Comparison of ENCODE assay signal across 7 cellular contexts in the genomic region with DNA sequence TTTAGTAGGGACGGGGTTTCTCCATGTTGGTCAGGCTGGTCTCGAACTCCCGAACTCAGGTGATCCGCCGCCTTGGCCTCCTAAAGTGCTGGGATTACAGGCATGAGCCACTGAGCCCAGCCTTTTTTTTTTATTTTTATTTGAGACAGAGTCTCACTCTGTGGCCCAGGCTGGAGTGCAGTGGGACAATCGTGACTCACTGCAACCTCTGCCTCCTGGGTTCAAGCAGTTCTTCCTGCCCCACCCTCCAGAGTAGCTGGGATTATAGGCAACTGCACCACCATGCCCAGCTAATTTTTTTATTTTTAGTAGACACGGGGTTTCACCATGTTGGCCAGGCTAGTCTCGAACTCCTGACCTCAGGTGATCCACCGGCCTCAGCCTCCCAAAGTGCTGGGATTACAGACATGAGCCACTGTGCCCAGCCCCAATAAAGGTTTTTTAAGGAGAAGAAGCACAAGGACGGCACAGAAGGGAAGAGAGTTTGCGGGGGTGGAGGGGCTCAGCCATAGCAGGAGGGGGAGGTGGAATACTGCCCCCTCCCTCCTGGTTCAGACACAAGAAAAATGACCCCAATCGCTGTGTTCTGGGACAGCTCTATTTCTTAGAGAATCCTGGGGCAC. TPM values are rescaled to one million over a fixed set of nuclear protein-coding genes. Genes with fewer than 3 reads are reported as not detected.
DNase-seq lines count a peak whose midpoint lies in the region; ATAC-seq and TF ChIP-seq lines count a peak whose summit lies in the region.
"Not testable (repeated sequence)": the region's sequence is repeated elsewhere in the genome, so short reads cannot be mapped to it uniquely, and the experiment has no call there.

No MANE protein-coding gene starts in this region.

- H3K4me1 ChIP-seq in HEK293 (ENCODE audit: control insufficient read depth, insufficient read depth, low read length), result peaks cover 14% of the 10 kb centered on the region
- peaks cover 22% of the 10 kb centered on the region for H3K4me1 ChIP-seq in RWPE2 (ENCODE audit: insufficient read depth, poor library complexity, severe bottlenecking)
- peaks cover 24% of the 10 kb centered on the region for H3K4me1 ChIP-seq in mammary epithelial cell (ENCODE audit: insufficient read depth, low read length)
- peaks cover 17 to 40% (median 18%) of the 10 kb centered on the region in 3 donors for H3K4me1 ChIP-seq in esophagus squamous epithelium

- not testable (repeated sequence) for H3K9me3 Mint-ChIP-seq in nephron progenitor cell

- H3K27ac Mint-ChIP-seq in nephron progenitor cell, result peak overlapping the region; percentile 99

- DNase-seq in RWPE2 (ENCODE audit: low spot score); esophagus squamous epithelium (lab: John Stamatoyannopoulos, UW); nephron progenitor cell: not testable (repeated sequence)
- DNase-seq in mammary epithelial cell (peak; percentile 30), kidney tubule cell (ENCODE audit: low spot score) (peak; percentile 62)

- peak overlapping the region; percentile 85 for H2AFZ ChIP-seq in mammary epithelial cell (ENCODE audit: low read depth, low read length)

- dilution Hi-C loops in mammary epithelial cell (cut with HindIII; ENCODE audit: low sequenced_read_pairs), result loop anchor here (5.0 kb wide), 3 partner anchors 47 to 107 kb away; no protein-coding TSS in a partner anchor

- intact Hi-C loops in mammary epithelial cell (cut with micrococcal nuclease), result not testable (repeated sequence)
- intact Hi-C loops in esophagus squamous epithelium (cut with DNase I), result loop anchor here (10.0 kb wide), 1 partner anchor 109 kb away; no protein-coding TSS in a partner anchor

- not testable (repeated sequence) for H3K9me3 ChIP-seq in HEK293 (ENCODE audit: control insufficient read depth, insufficient read depth, low read depth, low read length); RWPE2 (ENCODE audit: severe bottlenecking); mammary epithelial cell (replicated peaks; ENCODE audit: insufficient read depth, low read length); esophagus squamous epithelium

- H3K9ac ChIP-seq in mammary epithelial cell (ENCODE audit: insufficient read depth, low read length), result peak overlapping the region; percentile 34

- H3K4me2 ChIP-seq in mammary epithelial cell (ENCODE audit: insufficient read depth, low read depth, low read length), result peak overlapping the region; percentile 45

- H3K27me3 ChIP-seq in RWPE2 (ENCODE audit: insufficient read depth, poor library complexity, severe bottlenecking); mammary epithelial cell (ENCODE audit: insufficient read depth, low read length); esophagus squamous epithelium: not testable (repeated sequence)

- H3K36me3 ChIP-seq in HEK293 (ENCODE audit: control insufficient read depth in 2 of 2, insufficient read depth in 1 of 2, low read length in 2 of 2); RWPE2 (ENCODE audit: low read depth); mammary epithelial cell (ENCODE audit: insufficient read depth, low read length); esophagus squamous epithelium: not testable (repeated sequence)

- not testable (repeated sequence) for ATAC-seq in RWPE2 (ENCODE audit: low read depth)

- peak overlapping the region; percentile 90 for H3K27ac ChIP-seq in HEK293 (ENCODE audit: extremely low read depth, low read depth, low read length)
- H3K27ac ChIP-seq in RWPE2 (ENCODE audit: poor library complexity, severe bottlenecking), result peak overlapping the region; percentile 85
- H3K27ac ChIP-seq in mammary epithelial cell (ENCODE audit: insufficient read depth, low read depth, low read length), result peak overlapping the region; percentile 68
- H3K27ac ChIP-seq in esophagus squamous epithelium, result peak overlapping the region; percentile 75 to 94 (median 85)
- peak overlapping the region in 20 of 21 experiments; percentile 6 to 86 (median 75) for H3K27ac ChIP-seq in skin epidermis

- H3K4me3 ChIP-seq in HEK293 (ENCODE audit: low read depth, low read length) (peak overlapping the region; percentile 2), esophagus squamous epithelium (peak overlapping the region in 1 of 4 donors; percentile 44)
- not testable (repeated sequence) for H3K4me3 ChIP-seq in RWPE2 (ENCODE audit: severe bottlenecking); mammary epithelial cell (replicated peaks in 1 of 3; ENCODE audit: insufficient read depth in 1 of 3, low read depth in 2 of 3, low read length in 3 of 3); skin epidermis

- not testable (repeated sequence) for H3K27me3 Mint-ChIP-seq in nephron progenitor cell (ENCODE audit: low read depth, poor library complexity)

- POLR2A ChIA-PET in HEK293 (lab: Yijun Ruan, JAX), result interaction anchor here (1.2 to 1.7 kb wide), 5 partner anchors 12 to 85 kb away, joined by 3 to 12 read pairs (median 3); a partner anchor contains a TSS

- not testable (repeated sequence) for H3K79me2 ChIP-seq in mammary epithelial cell (ENCODE audit: insufficient read depth, low read length)

- not testable (repeated sequence) for H4K20me1 ChIP-seq in mammary epithelial cell (ENCODE audit: insufficient read depth, low read length)

- WGBS in mammary epithelial cell (ENCODE audit: low coverage, missing lambda C conversion rate), result 79% methylated on average over 4 of the region's 12 CpGs
- 72 to 77% methylated on average over 12 of the region's 12 CpGs for WGBS in esophagus squamous epithelium, 2 donors

- H3K4me1 Mint-ChIP-seq in nephron progenitor cell, result peaks cover 39% of the 10 kb centered on the region

- H3K36me3 Mint-ChIP-seq in nephron progenitor cell (ENCODE audit: low read depth), result not testable (repeated sequence)

- not testable (repeated sequence) for BruUV-seq in mammary epithelial cell (replicated peaks; lab: Mats Ljungman, UMichigan)

- in situ Hi-C loops in mammary epithelial cell (cut with MboI; ENCODE audit: low sequenced_read_pairs in 2 of 2), result not testable (repeated sequence)

- TF ChIP-seq CTCF in HEK293 (tag by site-specific recombination; IDR thresholded peaks at IDR 0.05); RWPE2 (IDR thresholded peaks at IDR 0.05; ENCODE audit: poor library complexity, severe bottlenecking); mammary epithelial cell (conservative IDR thresholded peaks at IDR 0.05 in 1 of 2, IDR thresholded peaks at IDR 0.05 in 1 of 2; ENCODE audit: extremely low read depth in 1 of 2, insufficient read depth in 1 of 2, low read depth in 1 of 2, low read length in 2 of 2); esophagus squamous epithelium (IDR thresholded peaks at IDR 0.05); nephron progenitor cell (IDR thresholded peaks at IDR 0.05): not testable (repeated sequence)

- H3K4me3 Mint-ChIP-seq in nephron progenitor cell, result not testable (repeated sequence)

- CTCF ChIA-PET in HEK293 (lab: Yijun Ruan, JAX), result interaction anchor here (0.8 to 3.3 kb wide), 4 partner anchors 9 to 86 kb away, joined by 3 to 16 read pairs (median 6); no protein-coding TSS in a partner anchor
- CTCF ChIA-PET in mammary epithelial cell (lab: Charles Lee; ENCODE audit: low non-redundant PET), result not testable (repeated sequence)

- TF ChIP-seq POLR2A in esophagus squamous epithelium (IDR thresholded peaks at IDR 0.05), result not testable (repeated sequence)

TF ChIP-seq in HEK293, 187 proteins besides CTCF, POLR2A, EP300 and RAD21:
- TF ChIP-seq EGR2 (tag by site-specific recombination; IDR thresholded peaks at IDR 0.05; ENCODE audit: low read depth) (peak; percentile 47; the same call in 1 of the 2 replicates), ZFHX2 (tag by site-specific recombination; conservative IDR thresholded peaks at IDR 0.05) (peak; percentile 63)
TF ChIP-seq in HEK293: peak in this region for 2; not testable (repeated sequence) for 185.

RNA-seq across cellular contexts. Expression of a gene that starts 32.5 kb away (rescaled TPM):
- total RNA-seq in mammary epithelial cell (100 to 1,000 TPM; 136 to 172 TPM), esophagus squamous epithelium (100 to 1,000 TPM in 1 of 4 donors, 10 to 100 TPM in 3; 64.8 to 143 (median 75.0) TPM)
- polyA plus RNA-seq in mammary epithelial cell, result 70.9 TPM
- polyA minus RNA-seq in mammary epithelial cell, result 222 TPM

RNA-seq across cellular contexts. Expression of a gene that starts 54.4 kb away (rescaled TPM):
- total RNA-seq in mammary epithelial cell (100 to 1,000 TPM in 1 of 2 donors, 10 to 100 TPM in 1; 85.7 to 712 TPM), esophagus squamous epithelium (10 to 100 TPM in 2 of 4 donors, 1 to 10 TPM in 2; 8.8 to 15.9 (median 11.9) TPM)
- 269 TPM for polyA plus RNA-seq in mammary epithelial cell
- 274 TPM for polyA minus RNA-seq in mammary epithelial cell

Comparison
In these comparisons a context has a peak if more than half of its experiments do, and no peak if none do; other contexts are left out.
1. RNA of a gene that starts 54.4 kb away (total RNA-seq): 85.7 to 712 TPM in mammary epithelial cell; 8.8 to 15.9 TPM in esophagus squamous epithelium; every median in the first group is over 4 times any median in the second.
2. Peak in every context shown above with its lines, with median percentiles within 50 percentile points of each other: H3K27ac ChIP-seq.